ENCODE assay signal across 8 cellular contexts in genomic region chr20:31517373-31517772, GRCh38. TPM values are rescaled to one million over a fixed set of nuclear protein-coding genes. Genes with fewer than 3 reads are reported as not detected.
DNase-seq lines count a peak whose midpoint lies in the region; ATAC-seq, FAIRE-seq and TF ChIP-seq lines count a peak whose summit lies in the region.

No MANE protein-coding gene starts in this region.

- dilution Hi-C loops in keratinocyte (cut with MboI; ENCODE audit: extremely low pct_ligation_motif_present, low sequenced_read_pairs): no loop called here

- no peak overlapping the region for H3K4me3 ChIP-seq in keratinocyte (ENCODE audit: control insufficient read depth in 2 of 3, extremely low read depth in 1 of 3, insufficient read depth in 2 of 3, low read depth in 1 of 3, low read length in 3 of 3)

- H3K36me3 ChIP-seq in keratinocyte (ENCODE audit: control insufficient read depth in 2 of 2, extremely low read depth in 1 of 2, insufficient read depth in 2 of 2, low read length in 2 of 2): peaks cover 13 to 23% of the 10 kb centered on the region in 2 experiments

- H3K4me3 Mint-ChIP-seq in HFFc6: no peak overlapping the region
- no peak overlapping the region for H3K4me3 Mint-ChIP-seq in activated T-cell treated with anti-CD3 and anti-CD28 coated beads, Interleukin-2, amount 50 U/mL, for 24 hours

- ATAC-seq in HG03457 (IDR thresholded peaks at IDR 0.05; ENCODE audit: unreplicated experiment): no peak

- H3K9me1 ChIP-seq in keratinocyte (ENCODE audit: control insufficient read depth, extremely low read depth, insufficient read depth, low read length): peaks cover 2% of the 10 kb centered on the region

- peaks cover 12% of the 10 kb centered on the region for H3K36me3 Mint-ChIP-seq in HFFc6 (ENCODE audit: low read depth)
- H3K36me3 Mint-ChIP-seq in activated T-cell treated with anti-CD3 and anti-CD28 coated beads, Interleukin-2, amount 50 U/mL, for 24 hours (ENCODE audit: low read depth): peaks cover 35% of the 10 kb centered on the region

- no peaks in the 10 kb centered on the region for H3K9me3 ChIP-seq in keratinocyte (ENCODE audit: control insufficient read depth, low read depth, low read length)

- H3K9me3 Mint-ChIP-seq in HFFc6: no peaks in the 10 kb centered on the region
- H3K9me3 Mint-ChIP-seq in activated T-cell treated with anti-CD3 and anti-CD28 coated beads, Interleukin-2, amount 50 U/mL, for 24 hours: no peaks in the 10 kb centered on the region

- H2AFZ ChIP-seq in keratinocyte (ENCODE audit: control insufficient read depth, low read length): no peak overlapping the region

- peaks cover 23% of the 10 kb centered on the region for H3K4me1 ChIP-seq in keratinocyte (ENCODE audit: control insufficient read depth, extremely low read depth, insufficient read depth, low read length)

- TF ChIP-seq CTCF in C4-2B (conservative IDR thresholded peaks at IDR 0.05) (no peak), HFFc6 (IDR thresholded peaks at IDR 0.05) (peak; percentile 67), keratinocyte (optimal IDR thresholded peaks at IDR 0.05 in 1 of 3, IDR thresholded peaks at IDR 0.05 in 1 of 3, conservative IDR thresholded peaks at IDR 0.05 in 1 of 3; ENCODE audit: extremely low read depth in 1 of 3, insufficient read depth in 2 of 3, low read length in 3 of 3) (peak; percentile 43 to 55 (median 46))

- FAIRE-seq in keratinocyte (lab: Jason Lieb, UNC): no peak

- H3K27me3 Mint-ChIP-seq in HFFc6 (ENCODE audit: insufficient read depth): no peaks in the 10 kb centered on the region
- no peaks in the 10 kb centered on the region for H3K27me3 Mint-ChIP-seq in activated T-cell treated with anti-CD3 and anti-CD28 coated beads, Interleukin-2, amount 50 U/mL, for 24 hours

- H3K79me2 ChIP-seq in keratinocyte (ENCODE audit: control insufficient read depth, insufficient read depth, low read length): peaks cover 78% of the 10 kb centered on the region

- H3K9ac ChIP-seq in keratinocyte (ENCODE audit: control insufficient read depth, extremely low read depth, insufficient read depth, low read length): peak overlapping the region; percentile 10

- H3K27me3 ChIP-seq in keratinocyte (ENCODE audit: control insufficient read depth, extremely low read depth, insufficient read depth, low read length): no peaks in the 10 kb centered on the region

- peak overlapping the region; percentile 93 for H3K4me2 ChIP-seq in keratinocyte (ENCODE audit: control insufficient read depth, extremely low read depth, insufficient read depth, low read depth, low read length)

- H3K27ac ChIP-seq in C4-2B: peak overlapping the region; percentile 94
- H3K27ac ChIP-seq in keratinocyte (ENCODE audit: control insufficient read depth, insufficient read depth, low read length): peak overlapping the region; percentile 17

- peaks cover 11% of the 10 kb centered on the region for H4K20me1 ChIP-seq in keratinocyte (ENCODE audit: control insufficient read depth, extremely low read depth, insufficient read depth, low read length)

- peaks cover 32% of the 10 kb centered on the region for H3K4me1 Mint-ChIP-seq in HFFc6 (ENCODE audit: low read depth)
- peaks cover 36% of the 10 kb centered on the region for H3K4me1 Mint-ChIP-seq in activated T-cell treated with anti-CD3 and anti-CD28 coated beads, Interleukin-2, amount 50 U/mL, for 24 hours (ENCODE audit: low read depth)

- peak; percentile 59 for DNase-seq in HFFc6
- peak; percentile 57 for DNase-seq in UCSD-AML1 (lab: John Stamatoyannopoulos, UW; ENCODE audit: unreplicated experiment)
- no peak for DNase-seq in keratinocyte (ENCODE audit: low read depth, low spot score)
- no peak for DNase-seq in activated T-cell treated with anti-CD3 and anti-CD28 coated beads, Interleukin-2, amount 50 U/mL, for 24 hours
- DNase-seq in inferior parietal cortex (ENCODE audit: extremely low spot score): no peak
- DNase-seq in activated CD4-positive, CD25-positive, alpha-beta regulatory T cell (lab: John Stamatoyannopoulos, UW): no peak

- no peak overlapping the region for H3K27ac Mint-ChIP-seq in HFFc6
- H3K27ac Mint-ChIP-seq in activated T-cell treated with anti-CD3 and anti-CD28 coated beads, Interleukin-2, amount 50 U/mL, for 24 hours: no peak overlapping the region

RNA-seq across cellular contexts. Expression of gene HM13, which starts 3.1 kb away (rescaled TPM):
- 100 to 1,000 TPM; 265 to 332 (median 284) TPM for total RNA-seq in HFFc6 (2021; fragmentation: NEBNext Ultra II Directional; extraction: Animal tissue kit (Norgen Biotek cat#: 25700))
- polyA plus RNA-seq in keratinocyte: 127 to 175 TPM (median 151 TPM) in 3 replicates
- 34.0 TPM for polyA plus RNA-seq in keratinocyte (2011; ENCODE audit: low read depth)
- 104 and 122 TPM in 2 replicates for polyA plus RNA-seq in keratinocyte (2011; cell fraction: cytosol; rRNA removed)
- polyA plus RNA-seq in keratinocyte (2011; cell fraction: nucleus; rRNA removed): 200 and 213 TPM in 2 replicates
- 96.2 and 142 TPM in 2 replicates for polyA plus RNA-seq in keratinocyte (2012; ENCODE audit: low replicate concordance)
- polyA minus RNA-seq in keratinocyte: 97.9 to 155 TPM (median 134 TPM) in 3 replicates
- polyA minus RNA-seq in keratinocyte (2011; cell fraction: cytosol; rRNA and poly(A)+ RNA removed): 158 TPM
- 124 and 148 TPM in 2 replicates for polyA minus RNA-seq in keratinocyte (2011; cell fraction: nucleus; rRNA and poly(A)+ RNA removed)

RNA-seq across cellular contexts. Expression of gene REM1, which starts 42.3 kb away (rescaled TPM):
- total RNA-seq in HFFc6 (2021; fragmentation: NEBNext Ultra II Directional; extraction: Animal tissue kit (Norgen Biotek cat#: 25700)): not detected
- not detected in 3 replicates for polyA plus RNA-seq in keratinocyte
- not detected for polyA plus RNA-seq in keratinocyte (2011; ENCODE audit: low read depth)
- polyA plus RNA-seq in keratinocyte (2011; cell fraction: cytosol; rRNA removed): not detected in 2 replicates
- 0.11 TPM in 1 of 2 replicates, not detected in the other for polyA plus RNA-seq in keratinocyte (2011; cell fraction: nucleus; rRNA removed)
- polyA plus RNA-seq in keratinocyte (2012; ENCODE audit: low replicate concordance): not detected in 2 replicates
- not detected in 3 replicates for polyA minus RNA-seq in keratinocyte
- polyA minus RNA-seq in keratinocyte (2011; cell fraction: cytosol; rRNA and poly(A)+ RNA removed): not detected
- not detected in 2 replicates for polyA minus RNA-seq in keratinocyte (2011; cell fraction: nucleus; rRNA and poly(A)+ RNA removed)

RNA-seq across cellular contexts. Expression of gene DEFB124, which starts 42.4 kb away (rescaled TPM):
- not detected for total RNA-seq in HFFc6 (2021; fragmentation: NEBNext Ultra II Directional; extraction: Animal tissue kit (Norgen Biotek cat#: 25700))
- not detected in 3 replicates for polyA plus RNA-seq in keratinocyte
- not detected for polyA plus RNA-seq in keratinocyte (2011; ENCODE audit: low read depth)
- polyA plus RNA-seq in keratinocyte (2011; cell fraction: cytosol; rRNA removed): not detected in 2 replicates
- polyA plus RNA-seq in keratinocyte (2011; cell fraction: nucleus; rRNA removed): not detected in 2 replicates
- not detected in 2 replicates for polyA plus RNA-seq in keratinocyte (2012; ENCODE audit: low replicate concordance)
- polyA minus RNA-seq in keratinocyte: not detected in 3 replicates
- polyA minus RNA-seq in keratinocyte (2011; cell fraction: cytosol; rRNA and poly(A)+ RNA removed): not detected
- not detected in 2 replicates for polyA minus RNA-seq in keratinocyte (2011; cell fraction: nucleus; rRNA and poly(A)+ RNA removed)

Comparison
In these comparisons a context has a peak if more than half of its experiments do, and no peak if none do; other contexts are left out.
1. DNase-seq: peak in HFFc6 (single experiment) and UCSD-AML1 (single experiment); none in keratinocyte (single experiment), activated T-cell treated with anti-CD3 and anti-CD28 coated beads, Interleukin-2, amount 50 U/mL, for 24 hours (single experiment), inferior parietal cortex (single experiment) and activated CD4-positive, CD25-positive, alpha-beta regulatory T cell (0 of 4).